Comparison of ENCODE assay signal across 36 cellular contexts in the genomic region with DNA sequence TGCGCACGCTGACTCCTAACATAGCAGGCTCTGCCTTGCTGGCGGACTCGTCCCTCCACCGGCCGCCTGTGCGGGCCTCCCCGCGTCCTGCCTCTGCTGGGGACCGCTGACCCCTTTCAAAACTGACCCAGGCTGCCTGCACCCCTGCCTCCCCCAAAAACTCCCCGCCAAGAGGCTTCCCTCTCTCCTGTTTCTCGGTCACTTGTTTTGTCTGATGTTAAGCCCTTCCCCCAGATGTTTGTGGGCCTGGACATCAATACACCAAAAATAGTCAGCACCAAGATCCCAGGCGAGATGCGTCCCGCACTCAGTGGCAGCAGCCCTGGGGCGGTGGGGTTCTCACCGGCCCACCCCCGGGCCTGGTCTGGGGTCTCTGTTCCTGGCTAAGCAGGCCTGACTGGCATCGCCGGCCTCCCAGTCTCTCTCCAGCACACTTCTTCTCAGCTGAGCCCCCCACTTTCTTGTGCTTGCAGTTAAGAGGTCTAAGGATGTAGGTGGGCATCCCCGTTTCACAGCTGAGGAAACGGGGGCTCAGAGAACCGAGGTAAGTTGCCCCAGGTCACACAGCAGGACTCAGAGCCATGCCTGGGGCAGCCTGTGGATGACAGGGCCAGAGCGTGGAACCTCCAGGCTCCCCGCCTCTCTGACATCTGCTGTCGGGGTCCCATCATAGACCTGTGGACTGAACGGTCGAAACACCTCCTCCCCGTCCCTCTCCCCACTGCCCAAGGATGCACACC. TPM values are rescaled to one million over a fixed set of nuclear protein-coding genes. Genes with fewer than 3 reads are reported as not detected.
"Had no signal": no experiment of that assay in that cellular context is flagged by ENCODE, and none has a peak within 500 bp of the region (broad histone marks: within the 10 kb centered on the region; RNA-seq: fewer than 3 reads in every experiment).

No MANE protein-coding gene starts in this region.

- H3K4me1 Mint-ChIP-seq: activated naive CD8-positive, alpha-beta T cell treated with anti-CD3 and anti-CD28 coated beads for 36 hours; activated T-helper 17 cell treated with anti-CD3 and anti-CD28 coated beads, Interleukin-2, amount 50 U/mL, for 72 hours had no signal

- H3K9me3 ChIP-seq: SJCRH30 had no signal

- H3K9me3 Mint-ChIP-seq: activated CD8-positive, alpha-beta T cell treated with anti-CD3 and anti-CD28 coated beads for 36 hours; activated naive CD8-positive, alpha-beta T cell treated with anti-CD3 and anti-CD28 coated beads for 36 hours; activated T-cell treated with anti-CD3 and anti-CD28 coated beads, Interleukin-2, amount 50 U/mL, for 72 hours; activated T-helper 17 cell treated with anti-CD3 and anti-CD28 coated beads, Interleukin-2, amount 50 U/mL, for 72 hours had no signal

- H3K36me3 ChIP-seq: cardiac muscle cell, SJCRH30, WERI-Rb-1 had no signal

- H3K4me3 Mint-ChIP-seq: activated CD8-positive, alpha-beta T cell treated with anti-CD3 and anti-CD28 coated beads for 36 hours; activated naive CD8-positive, alpha-beta T cell treated with anti-CD3 and anti-CD28 coated beads for 36 hours; activated T-cell treated with anti-CD3 and anti-CD28 coated beads, Interleukin-2, amount 50 U/mL, for 72 hours; activated T-helper 17 cell treated with anti-CD3 and anti-CD28 coated beads, Interleukin-2, amount 50 U/mL, for 72 hours had no signal

- H3K36me3 Mint-ChIP-seq: activated naive CD8-positive, alpha-beta T cell treated with anti-CD3 and anti-CD28 coated beads for 36 hours had no signal

- H3K27me3 ChIP-seq: cardiac muscle cell had no signal

- H3K4me3 ChIP-seq: cardiac muscle cell, SJCRH30, SK-N-MC had no signal

- H3K27ac Mint-ChIP-seq: activated CD8-positive, alpha-beta T cell treated with anti-CD3 and anti-CD28 coated beads for 36 hours; activated naive CD8-positive, alpha-beta T cell treated with anti-CD3 and anti-CD28 coated beads for 36 hours; activated T-cell treated with anti-CD3 and anti-CD28 coated beads, Interleukin-2, amount 50 U/mL, for 72 hours; activated T-helper 17 cell treated with anti-CD3 and anti-CD28 coated beads, Interleukin-2, amount 50 U/mL, for 72 hours had no signal

- H3K27ac ChIP-seq: cardiac muscle cell, SJCRH30, SK-N-MC, WERI-Rb-1 had no signal

- ATAC-seq: activated CD8-positive, alpha-beta T cell treated with anti-CD3 and anti-CD28 coated beads for 36 hours; activated T-cell treated with anti-CD3 and anti-CD28 coated beads, Interleukin-2, amount 50 U/mL, for 72 hours; activated T-helper 17 cell treated with anti-CD3 and anti-CD28 coated beads, Interleukin-2, amount 50 U/mL, for 72 hours; Panc1 had no signal

- DNase-seq: activated CD4-positive, alpha-beta T cell treated with anti-CD3 and anti-CD28 coated beads for 1 hour; activated CD4-positive, alpha-beta T cell treated with anti-CD3 and anti-CD28 coated beads for 48 hours; activated CD4-positive, alpha-beta T cell treated with anti-CD3 and anti-CD28 coated beads, Interleukin-2, amount 50 U/mL, for 4 hours; activated CD4-positive, CD25-positive, alpha-beta regulatory T cell; activated CD8-positive, alpha-beta T cell treated with anti-CD3 and anti-CD28 coated beads for 36 hours; activated effector memory CD4-positive, alpha-beta T cell treated with anti-CD3 and anti-CD28 coated beads, Interleukin-2, amount 50 U/mL, for 16 hours; activated naive CD4-positive, alpha-beta T cell; activated naive CD4-positive, alpha-beta T cell treated with anti-CD3 and anti-CD28 coated beads, Interleukin-2, amount 50 U/mL, for 16 hours; activated naive CD8-positive, alpha-beta T cell treated with anti-CD3 and anti-CD28 coated beads for 36 hours; activated T-cell treated with anti-CD3 and anti-CD28 coated beads, Interleukin-2, amount 50 U/mL, for 1 hour; activated T-cell treated with anti-CD3 and anti-CD28 coated beads, Interleukin-2, amount 50 U/mL, for 72 hours; amniotic stem cell; aorta; Karpas-422; NCI-H1048; NCI-H1105 treated with DMSO at 0.1 percent for 48 hours; NCI-H1436; NCI-H1694; NCI-H1930; NCI-H2081 treated with DMSO at 0.1 percent for 48 hours; NCI-H226; NCI-H446 treated with DMSO at 0.1 percent for 48 hours; NCI-H524; SHP77; SJCRH30; T1000 had no signal

RNA-seq across cellular contexts. Expression of a gene that starts 17.0 kb away (rescaled TPM):
- total RNA-seq: activated CD8-positive, alpha-beta memory T cell treated with anti-CD3 and anti-CD28 coated beads for 36 hours; activated CD8-positive, alpha-beta T cell treated with anti-CD3 and anti-CD28 coated beads for 36 hours; activated naive CD8-positive, alpha-beta T cell treated with anti-CD3 and anti-CD28 coated beads for 36 hours; activated T-cell treated with anti-CD3 and anti-CD28 coated beads, Interleukin-2, amount 50 U/mL, for 72 hours; activated T-helper 17 cell treated with anti-CD3 and anti-CD28 coated beads, Interleukin-2, amount 50 U/mL, for 72 hours; aorta; T-helper 1 cell treated with Interleukin-12 subunit alpha and Interleukin-12 subunit beta and Interleukin-4 antibody, amounts not matched to agents 30 ng/mL and 1 ng/mL, for 36 hours; T-helper 2 cell treated with Interferon-gamma antibody and Interleukin-4, amounts not matched to agents 100 ng/mL and 5 ng/mL, for 36 hours had no signal

RNA-seq across cellular contexts. Expression of a gene that starts 25.5 kb away (rescaled TPM):
- total RNA-seq: activated CD8-positive, alpha-beta memory T cell treated with anti-CD3 and anti-CD28 coated beads for 36 hours; activated CD8-positive, alpha-beta T cell treated with anti-CD3 and anti-CD28 coated beads for 36 hours; activated naive CD8-positive, alpha-beta T cell treated with anti-CD3 and anti-CD28 coated beads for 36 hours; activated T-cell treated with anti-CD3 and anti-CD28 coated beads, Interleukin-2, amount 50 U/mL, for 72 hours; activated T-helper 17 cell treated with anti-CD3 and anti-CD28 coated beads, Interleukin-2, amount 50 U/mL, for 72 hours; aorta; cardiac muscle cell; MCF 10A; RPMI7951; SJCRH30; T-helper 1 cell treated with Interleukin-12 subunit alpha and Interleukin-12 subunit beta and Interleukin-4 antibody, amounts not matched to agents 30 ng/mL and 1 ng/mL, for 36 hours; T-helper 2 cell treated with Interferon-gamma antibody and Interleukin-4, amounts not matched to agents 100 ng/mL and 5 ng/mL, for 36 hours had no signal
- polyA plus RNA-seq: aorta had no signal
